1 cellular context compared by ENCODE assay signal in genomic region chr10:102119417-102120141, GRCh38.
TF ChIP-seq lines count a peak whose summit lies in the region.

No MANE protein-coding gene starts in this region.

TF ChIP-seq in HEK293, 187 proteins besides CTCF, POLR2A, EP300 and RAD21 (continued from another document and continues in another):
- no peak for TF ChIP-seq ZNF513 (tag by site-specific recombination; IDR thresholded peaks at IDR 0.05)
- TF ChIP-seq MYNN (tag by site-specific recombination; IDR thresholded peaks at IDR 0.05; ENCODE audit: borderline replicate concordance): no peak
- TF ChIP-seq ZSCAN30 (tag by site-specific recombination; IDR thresholded peaks at IDR 0.05): no peak
- no peak for TF ChIP-seq ZNF169 (tag by site-specific recombination; IDR thresholded peaks at IDR 0.05)
- peak; percentile 92 for TF ChIP-seq ZNF398 (tag by site-specific recombination; IDR thresholded peaks at IDR 0.05)
- no peak for TF ChIP-seq ZFHX2 (tag by site-specific recombination; conservative IDR thresholded peaks at IDR 0.05)
- TF ChIP-seq TCF7L2 (IDR thresholded peaks at IDR 0.05; ENCODE audit: borderline replicate concordance, low read depth, low read length): no peak
- TF ChIP-seq ZNF354C (tag by site-specific recombination; IDR thresholded peaks at IDR 0.05; ENCODE audit: borderline replicate concordance, low read depth): no peak
- TF ChIP-seq PRDM10 (tag by site-specific recombination; IDR thresholded peaks at IDR 0.05): peak; percentile 99
- no peak for TF ChIP-seq BCL11A (tag by site-specific recombination; IDR thresholded peaks at IDR 0.05; ENCODE audit: low read depth)
- TF ChIP-seq ZNF302 (tag by site-specific recombination; IDR thresholded peaks at IDR 0.05; ENCODE audit: low read depth): no peak
- TF ChIP-seq ZBTB1 (tag by site-specific recombination; IDR thresholded peaks at IDR 0.05): no peak
- TF ChIP-seq ZBTB8A (tag by site-specific recombination; IDR thresholded peaks at IDR 0.05): peak; percentile 50; the same call in 1 of the 2 replicates
- TF ChIP-seq ZNF621 (tag by site-specific recombination; IDR thresholded peaks at IDR 0.05): no peak
- no peak; the same call in 1 of the 2 replicates for TF ChIP-seq HIC1 (tag by site-specific recombination; IDR thresholded peaks at IDR 0.05)
- no peak for TF ChIP-seq ZSCAN16 (tag by site-specific recombination; IDR thresholded peaks at IDR 0.05)
- TF ChIP-seq ZNF777 (tag by site-specific recombination; IDR thresholded peaks at IDR 0.05; ENCODE audit: borderline replicate concordance): no peak
- no peak for TF ChIP-seq ZNF423 (tag by site-specific recombination; IDR thresholded peaks at IDR 0.05)
- peak; percentile 97 for TF ChIP-seq ZNF341 (tag by site-specific recombination; IDR thresholded peaks at IDR 0.05; ENCODE audit: low read depth)
- 0 out of 2 replicates have a peak, but pooled peaks have one; percentile 26 for TF ChIP-seq KLF1 (tag by site-specific recombination; IDR thresholded peaks at IDR 0.05)
- TF ChIP-seq ZNF529 (tag by site-specific recombination; IDR thresholded peaks at IDR 0.05; ENCODE audit: insufficient replicate concordance): no peak
- no peak for TF ChIP-seq ZNF660 (tag by site-specific recombination; IDR thresholded peaks at IDR 0.05)
- TF ChIP-seq ZBTB11 (tag by site-specific recombination; conservative IDR thresholded peaks at IDR 0.05; ENCODE audit: low read depth): no peak
- TF ChIP-seq ZNF624 (tag by site-specific recombination; IDR thresholded peaks at IDR 0.05): no peak
- no peak for TF ChIP-seq ZNF677 (tag by site-specific recombination; IDR thresholded peaks at IDR 0.05)
- TF ChIP-seq ZBTB49 (tag by site-specific recombination; IDR thresholded peaks at IDR 0.05; ENCODE audit: low read depth): no peak
- TF ChIP-seq KLF17 (tag by site-specific recombination; IDR thresholded peaks at IDR 0.05): peak; percentile 25; the same call in 1 of the 2 replicates
- TF ChIP-seq ZNF266 (tag by site-specific recombination; IDR thresholded peaks at IDR 0.05; ENCODE audit: low read depth): no peak
- no peak for TF ChIP-seq ZNF776 (tag by site-specific recombination; IDR thresholded peaks at IDR 0.05; ENCODE audit: borderline replicate concordance)
- no peak for TF ChIP-seq GFI1B (tag by site-specific recombination; IDR thresholded peaks at IDR 0.05)
- no peak for TF ChIP-seq ZNF138 (tag by site-specific recombination; IDR thresholded peaks at IDR 0.05; ENCODE audit: borderline replicate concordance)
- TF ChIP-seq PATZ1 (tag by site-specific recombination; IDR thresholded peaks at IDR 0.05): peak; percentile 97
- TF ChIP-seq ZFP37 (tag by site-specific recombination; IDR thresholded peaks at IDR 0.05): no peak
- peak; percentile 53 for TF ChIP-seq ZIC2 (tag by site-specific recombination; IDR thresholded peaks at IDR 0.05)
- no peak for TF ChIP-seq ZNF426 (tag by site-specific recombination; IDR thresholded peaks at IDR 0.05)
- TF ChIP-seq ZNF510 (tag by site-specific recombination; IDR thresholded peaks at IDR 0.05; ENCODE audit: insufficient replicate concordance): no peak
- no peak for TF ChIP-seq ZNF157 (tag by site-specific recombination; IDR thresholded peaks at IDR 0.05)
- peak; percentile 98 for TF ChIP-seq GLIS1 (tag by site-specific recombination; IDR thresholded peaks at IDR 0.05)
- TF ChIP-seq KLF9 (tag by site-specific recombination; IDR thresholded peaks at IDR 0.05; ENCODE audit: low read depth): peak; percentile 55
